16 cellular contexts compared by ENCODE assay signal in genomic region chr3:34213481-34213880, GRCh38.
A peak's percentile ranks its signal among the peaks of the same experiment; 100 is the strongest.
DNase-seq lines count a peak whose midpoint lies in the region; ATAC-seq and FAIRE-seq lines count a peak whose summit lies in the region.
"Had no signal": no experiment of that assay in that cellular context is flagged by ENCODE, and none has a peak within 500 bp of the region (broad histone marks: within the 10 kb centered on the region; RNA-seq: fewer than 3 reads in every experiment).

No MANE protein-coding gene starts in this region.

- no peaks in the 10 kb centered on the region for H3K27me3 Mint-ChIP-seq in activated CD4-positive, alpha-beta memory T cell treated with anti-CD3 and anti-CD28 coated beads, Interleukin-2, amount 10 ng/mL, durations not matched to agents 7 days and 5 days
- H3K27me3 Mint-ChIP-seq: dendritic cell treated with granulocyte-macrophage colony-stimulating factor and Interleukin-4, amounts not matched to agents 40 ng/mL and 50 ng/mL, for 4 days had no signal

- no peaks in the 10 kb centered on the region for H3K9me3 Mint-ChIP-seq in activated CD4-positive, alpha-beta memory T cell treated with anti-CD3 and anti-CD28 coated beads, Interleukin-2, amount 10 ng/mL, durations not matched to agents 7 days and 5 days
- H3K9me3 Mint-ChIP-seq: dendritic cell treated with granulocyte-macrophage colony-stimulating factor and Interleukin-4, amounts not matched to agents 40 ng/mL and 50 ng/mL, for 4 days; nephron; T-helper 2 cell treated with Interferon-gamma antibody and Interleukin-4, amounts not matched to agents 5 μg/mL and 100 μg/mL, for 36 hours had no signal

- no peaks in the 10 kb centered on the region for H3K4me1 Mint-ChIP-seq in activated CD4-positive, alpha-beta memory T cell treated with anti-CD3 and anti-CD28 coated beads, Interleukin-2, amount 10 ng/mL, durations not matched to agents 7 days and 5 days

- H3K4me3 Mint-ChIP-seq in activated CD4-positive, alpha-beta memory T cell treated with anti-CD3 and anti-CD28 coated beads, Interleukin-2, amount 10 ng/mL, durations not matched to agents 7 days and 5 days, result no peak overlapping the region
- H3K4me3 Mint-ChIP-seq: dendritic cell treated with granulocyte-macrophage colony-stimulating factor and Interleukin-4, amounts not matched to agents 40 ng/mL and 50 ng/mL, for 4 days; nephron; T-helper 2 cell treated with Interferon-gamma antibody and Interleukin-4, amounts not matched to agents 5 μg/mL and 100 μg/mL, for 36 hours had no signal

- no peak for ATAC-seq in HG02852 (IDR thresholded peaks at IDR 0.05; ENCODE audit: unreplicated experiment)

- FAIRE-seq in frontal cortex (lab: Jason Lieb, UNC), result no peak

- H3K36me3 Mint-ChIP-seq in activated CD4-positive, alpha-beta memory T cell treated with anti-CD3 and anti-CD28 coated beads, Interleukin-2, amount 10 ng/mL, durations not matched to agents 7 days and 5 days (ENCODE audit: low read depth), result no peaks in the 10 kb centered on the region

- H3K27ac Mint-ChIP-seq in activated CD4-positive, alpha-beta memory T cell treated with anti-CD3 and anti-CD28 coated beads, Interleukin-2, amount 10 ng/mL, durations not matched to agents 7 days and 5 days, result no peak overlapping the region
- H3K27ac Mint-ChIP-seq: dendritic cell treated with granulocyte-macrophage colony-stimulating factor and Interleukin-4, amounts not matched to agents 40 ng/mL and 50 ng/mL, for 4 days; T-helper 2 cell treated with Interferon-gamma antibody and Interleukin-4, amounts not matched to agents 5 μg/mL and 100 μg/mL, for 36 hours had no signal

- CTCF ChIA-PET in activated CD4-positive, alpha-beta memory T cell treated with anti-CD3 and anti-CD28 coated beads, Interleukin-2, amount 10 ng/mL, durations not matched to agents 7 days and 5 days (lab: Charles Lee), result no interaction called here

- POLR2A ChIA-PET in activated CD4-positive, alpha-beta memory T cell treated with anti-CD3 and anti-CD28 coated beads, Interleukin-2, amount 10 ng/mL, durations not matched to agents 7 days and 5 days (lab: Charles Lee), result no interaction called here

- DNase-seq in COLO668 (lab: John Stamatoyannopoulos, UW; ENCODE audit: unreplicated experiment) (peak; percentile 21), NCI-H146 (lab: John Stamatoyannopoulos, UW) (peak; percentile 92), astrocyte of the hippocampus (ENCODE audit: low read depth, low spot score) (peak; percentile 27), midbrain (lab: John Stamatoyannopoulos, UW) (peak; percentile 4), HCEC 1CT (no peak), frontal cortex (ENCODE audit: low spot score in 2 of 2) (no peak)
- no peak for DNase-seq in activated CD4-positive, alpha-beta memory T cell treated with anti-CD3 and anti-CD28 coated beads, Interleukin-2, amount 10 ng/mL, durations not matched to agents 7 days and 5 days
- DNase-seq: activated CD4-positive, CD25-positive, alpha-beta regulatory T cell treated with anti-CD3 and anti-CD28 coated beads, Interleukin-2, amount 50 U/mL, for 72 hours; activated effector memory CD4-positive, alpha-beta T cell treated with Interleukin-2 at 50 U/mL for 16 hours; Caco-2; EL; mammary epithelial cell had no signal

Comparison
In these comparisons a context has a peak if more than half of its experiments do, and no peak if none do; other contexts are left out.
1. DNase-seq: peak in COLO668 (single experiment), NCI-H146 (single experiment), astrocyte of the hippocampus (single experiment) and midbrain (single experiment); none in activated CD4-positive, alpha-beta memory T cell treated with anti-CD3 and anti-CD28 coated beads, Interleukin-2, amount 10 ng/mL, durations not matched to agents 7 days and 5 days (single experiment), HCEC 1CT (single experiment) and frontal cortex (0 of 2).